ENCODE assay signal across 22 cellular contexts in the genomic region with DNA sequence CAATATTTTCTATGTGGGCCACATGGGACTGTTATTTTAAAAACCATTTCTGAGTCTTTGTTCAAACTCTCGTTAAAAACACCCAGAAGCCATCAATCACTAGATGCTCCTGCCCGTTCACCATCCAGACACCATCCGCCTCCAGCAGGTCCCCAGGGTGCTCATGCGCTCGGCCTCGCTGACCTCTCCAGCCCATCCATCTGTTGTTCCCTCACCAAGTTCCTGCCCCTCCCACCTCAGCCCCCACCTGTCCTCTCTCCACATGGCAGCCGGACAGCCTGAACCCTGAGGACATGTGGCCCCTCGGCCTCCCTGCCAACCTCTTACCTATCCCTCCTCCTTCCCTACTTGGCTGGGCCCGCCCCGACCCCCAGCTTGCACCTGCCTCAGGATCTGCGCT.
"Had no signal": no experiment of that assay in that cellular context is flagged by ENCODE, and none has a peak within 500 bp of the region (broad histone marks: within the 10 kb centered on the region; RNA-seq: fewer than 3 reads in every experiment).

No MANE protein-coding gene starts in this region.

- H3K27me3 Mint-ChIP-seq: activated B cell treated with CpG ODN at 0.5 μM for 24 hours; activated CD4-positive, alpha-beta T cell treated with anti-CD3 and anti-CD28 coated beads, Interleukin-2, amount 10 ng/mL, durations not matched to agents 24 days and 14 days; naive thymus-derived CD4-positive, alpha-beta T cell had no signal

- H3K4me1 ChIP-seq: body of pancreas, pancreas, spleen had no signal

- H3K27ac ChIP-seq: body of pancreas, coronary artery, neutrophil, pancreas, spleen, tibial artery had no signal

- H3K4me1 Mint-ChIP-seq: activated B cell treated with CpG ODN at 0.5 μM for 24 hours; activated CD4-positive, alpha-beta T cell treated with anti-CD3 and anti-CD28 coated beads, Interleukin-2, amount 10 ng/mL, durations not matched to agents 24 days and 14 days had no signal

- H3K9ac ChIP-seq: SK-N-SH had no signal

- H3K9me3 ChIP-seq: body of pancreas, neutrophil, pancreas, SK-N-SH, spleen, tibial artery had no signal

- FAIRE-seq: endometrium, pancreas had no signal

- H3K4me3 ChIP-seq: body of pancreas, coronary artery, pancreas, spleen, tibial artery had no signal

- ATAC-seq: activated naive CD4-positive, alpha-beta T cell treated with anti-CD3 and anti-CD28 coated beads, Interleukin-2, amount 50 U/mL, for 72 hours; activated T-cell treated with anti-CD3 and anti-CD28 coated beads, Interleukin-2, amount 50 U/mL, for 72 hours; body of pancreas; naive thymus-derived CD4-positive, alpha-beta T cell; pancreas had no signal

- H3K9me3 Mint-ChIP-seq: activated B cell treated with CpG ODN at 0.5 μM for 24 hours; activated CD4-positive, alpha-beta T cell treated with anti-CD3 and anti-CD28 coated beads, Interleukin-2, amount 10 ng/mL, durations not matched to agents 24 days and 14 days; activated naive CD4-positive, alpha-beta T cell treated with anti-CD3 and anti-CD28 coated beads, Interleukin-2, amount 50 U/mL, for 72 hours; activated T-cell treated with anti-CD3 and anti-CD28 coated beads, Interleukin-2, amount 50 U/mL, for 72 hours; naive thymus-derived CD4-positive, alpha-beta T cell had no signal

- H3K4me3 Mint-ChIP-seq: activated B cell treated with CpG ODN at 0.5 μM for 24 hours; activated CD4-positive, alpha-beta T cell treated with anti-CD3 and anti-CD28 coated beads, Interleukin-2, amount 10 ng/mL, durations not matched to agents 24 days and 14 days; activated T-cell treated with anti-CD3 and anti-CD28 coated beads, Interleukin-2, amount 50 U/mL, for 72 hours; naive thymus-derived CD4-positive, alpha-beta T cell had no signal

- DNase-seq: activated B cell treated with CpG ODN at 0.5 μM for 24 hours; activated CD4-positive, alpha-beta T cell treated with anti-CD3 and anti-CD28 coated beads, Interleukin-2, amount 10 ng/mL, durations not matched to agents 24 days and 14 days; activated CD8-positive, alpha-beta memory T cell treated with anti-CD3 and anti-CD28 coated beads, Interleukin-2, amount 50 U/mL, for 4 hours; activated effector memory CD4-positive, alpha-beta T cell treated with anti-CD3 and anti-CD28 coated beads, Interleukin-2, amount 50 U/mL, for 16 hours; activated T-cell treated with anti-CD3 and anti-CD28 coated beads, Interleukin-2, amount 50 U/mL, for 72 hours; amniotic stem cell; body of pancreas; erythroblast; foreskin melanocyte; head of caudate nucleus; mesendoderm; naive thymus-derived CD4-positive, alpha-beta T cell; pancreas; SK-N-SH; spleen; stimulated activated CD4-positive, alpha-beta T cell treated with anti-CD3 and anti-CD28 coated beads, Interleukin-4, amount 100 ng/mL, for 4 hours; stimulated activated naive CD4-positive, alpha-beta T cell; tibial artery had no signal

- H3K4me2 ChIP-seq: SK-N-SH had no signal

- H3K27me3 ChIP-seq: body of pancreas, neutrophil, pancreas, spleen, tibial artery had no signal

- H3K27ac Mint-ChIP-seq: activated B cell treated with CpG ODN at 0.5 μM for 24 hours; activated CD4-positive, alpha-beta T cell treated with anti-CD3 and anti-CD28 coated beads, Interleukin-2, amount 10 ng/mL, durations not matched to agents 24 days and 14 days; activated T-cell treated with anti-CD3 and anti-CD28 coated beads, Interleukin-2, amount 50 U/mL, for 72 hours had no signal
